ENCODE assay signal across 10 cellular contexts in genomic region chr17:51585514-51586104, GRCh38.
DNase-seq lines count a peak whose midpoint lies in the region; ATAC-seq, FAIRE-seq and TF ChIP-seq lines count a peak whose summit lies in the region.
"Had no signal": no experiment of that assay in that cellular context is flagged by ENCODE, and none has a peak within 500 bp of the region (broad histone marks: within the 10 kb centered on the region; RNA-seq: fewer than 3 reads in every experiment).

No MANE protein-coding gene starts in this region.

- BruUV-seq in HepG2 (replicated peaks; lab: Mats Ljungman, UMichigan), result no TSS peak

- peak; percentile 57 for TF ChIP-seq RAD21 in HepG2 (CRISPR knock-in tag; IDR thresholded peaks at IDR 0.05)

- no peaks in the 10 kb centered on the region for H3K79me2 ChIP-seq in HepG2 (ENCODE audit: insufficient read depth, low read length)

- TF ChIP-seq POLR2A in HepG2 (IDR thresholded peaks at IDR 0.05; ENCODE audit: insufficient read depth in 1 of 2, low read depth in 2 of 2, low read length in 2 of 2), result no peak

- FAIRE-seq in HepG2 (lab: Jason Lieb, UNC), result peak; percentile 40

- H3K9me3 ChIP-seq in HepG2 (ENCODE audit: low read length), result 0 out of 2 replicates have a peak, but pooled peaks cover 4% of the 10 kb centered on the region
- H3K9me3 ChIP-seq in aorta (ENCODE audit: control insufficient read depth, low read length), result peaks cover 3% of the 10 kb centered on the region

- H3K9me3 Mint-ChIP-seq in natural killer cell treated with Interleukin-12 subunit alpha and Interleukin-12 subunit beta and Interleukin-15 and Interleukin-18, amount 100 ng/mL, for 72 hours, result peaks cover 12% of the 10 kb centered on the region

- TF ChIP-seq CTCF in VCaP (conservative IDR thresholded peaks at IDR 0.05) (peak; percentile 98), HepG2 (CRISPR knock-in tag; IDR thresholded peaks at IDR 0.05) (peak; percentile 80)

- DNase-seq in DMS53 (lab: John Stamatoyannopoulos, UW) (peak; percentile 71), HepG2 (ENCODE audit: low spot score) (peak; percentile 30), posterior vena cava (ENCODE audit: low spot score) (no peak), aorta (no peak)
- DNase-seq in Jurkat, Clone E6-1 (ENCODE audit: low read depth, low spot score), result peak; percentile 28
- DNase-seq in natural killer cell treated with Interleukin-12 subunit alpha and Interleukin-12 subunit beta and Interleukin-15 and Interleukin-18, amount 100 ng/mL, for 72 hours (ENCODE audit: low spot score), result no peak
- DNase-seq: stimulated activated CD8-positive, alpha-beta memory T cell treated with anti-CD3 and anti-CD28 coated beads, Interleukin-4, amount 100 ng/mL, for 48 hours had no signal

- CTCF ChIA-PET in HepG2 (lab: Yijun Ruan, JAX; ENCODE audit: low intra/inter-chr PET ratio, low total read pairs), result interaction anchor here (0.6 to 2.5 kb wide), 3 partner anchors 44 to 149 kb away, joined by 3 to 10 read pairs (median 9); no protein-coding TSS in a partner anchor

- H3K4me3 Mint-ChIP-seq in natural killer cell treated with Interleukin-12 subunit alpha and Interleukin-12 subunit beta and Interleukin-15 and Interleukin-18, amount 100 ng/mL, for 72 hours, result no peak overlapping the region
- H3K4me3 Mint-ChIP-seq: activated T-helper 17 cell treated with anti-CD3 and anti-CD28 coated beads, Interleukin-2, amount 50 U/mL, for 72 hours had no signal

- peaks cover 10% of the 10 kb centered on the region for H3K36me3 Mint-ChIP-seq in natural killer cell treated with Interleukin-12 subunit alpha and Interleukin-12 subunit beta and Interleukin-15 and Interleukin-18, amount 100 ng/mL, for 72 hours

- no peak overlapping the region for H2AFZ ChIP-seq in HepG2 (ENCODE audit: low read length)

- POLR2A ChIA-PET in HepG2 (lab: Yijun Ruan, JAX), result no interaction called here

- H3K27ac ChIP-seq in VCaP, result no peak overlapping the region
- H3K27ac ChIP-seq in HepG2 (ENCODE audit: extremely low read length, insufficient read depth, low read length), result no peak overlapping the region
- no peak overlapping the region for H3K27ac ChIP-seq in aorta (ENCODE audit: low read depth in 1 of 2, low read length in 2 of 2)

- H3K27ac Mint-ChIP-seq in natural killer cell treated with Interleukin-12 subunit alpha and Interleukin-12 subunit beta and Interleukin-15 and Interleukin-18, amount 100 ng/mL, for 72 hours, result no peak overlapping the region
- H3K27ac Mint-ChIP-seq: activated T-helper 17 cell treated with anti-CD3 and anti-CD28 coated beads, Interleukin-2, amount 50 U/mL, for 72 hours had no signal

- ATAC-seq in HepG2 (peak; percentile 90), HG02642 (IDR thresholded peaks at IDR 0.05; ENCODE audit: poor library complexity, unreplicated experiment) (no peak), aorta (ENCODE audit: low FRiP score) (no peak)
- ATAC-seq in natural killer cell treated with Interleukin-12 subunit alpha and Interleukin-12 subunit beta and Interleukin-15 and Interleukin-18, amount 100 ng/mL, for 72 hours, result no peak
- ATAC-seq: activated T-helper 17 cell treated with anti-CD3 and anti-CD28 coated beads, Interleukin-2, amount 50 U/mL, for 72 hours had no signal

- no peak overlapping the region for H3K4me3 ChIP-seq in Jurkat, Clone E6-1 (ENCODE audit: low read length)
- H3K4me3 ChIP-seq in HepG2 (replicated peaks in 1 of 3; ENCODE audit: insufficient read depth in 1 of 3, low read depth in 2 of 3, low read length in 3 of 3), result no peak overlapping the region
- no peak overlapping the region for H3K4me3 ChIP-seq in aorta (ENCODE audit: low read length in 2 of 2)

- no peak overlapping the region for H3K4me2 ChIP-seq in HepG2 (ENCODE audit: low read depth, low read length)

- H3K27me3 Mint-ChIP-seq in natural killer cell treated with Interleukin-12 subunit alpha and Interleukin-12 subunit beta and Interleukin-15 and Interleukin-18, amount 100 ng/mL, for 72 hours, result peaks cover 6 to 13% of the 10 kb centered on the region in 2 donors

- H4K20me1 ChIP-seq in HepG2 (ENCODE audit: insufficient read depth, low read length), result no peaks in the 10 kb centered on the region

- intact Hi-C loops in HepG2 (cut with micrococcal nuclease; ENCODE audit: unreplicated experiment) (loop anchor here (1.0 to 2.0 kb wide), 3 partner anchors 55 to 521 kb away; no protein-coding TSS in a partner anchor), posterior vena cava (cut with DNase I) (no loop called here), aorta (cut with DNase I) (no loop called here)

- H3K27me3 ChIP-seq in HepG2 (ENCODE audit: control insufficient read depth in 1 of 2, insufficient read depth in 2 of 2, low read length in 2 of 2) (no peaks in the 10 kb centered on the region), aorta (ENCODE audit: control insufficient read depth in 1 of 2, insufficient read depth in 2 of 2, low read length in 1 of 2) (no peaks in the 10 kb centered on the region)

- in situ Hi-C loops in HepG2 (cut with HindIII; ENCODE audit: extremely low pct_ligation_motif_present, low pct_unique_long_range_greater_than_20kb), result no loop called here

- TF ChIP-seq EP300 in HepG2 (IDR thresholded peaks at IDR 0.05; ENCODE audit: low read depth in 2 of 2, low read length in 2 of 2), result no peak
- TF ChIP-seq EP300 in HepG2 (CRISPR knock-in tag; IDR thresholded peaks at IDR 0.05; ENCODE audit: borderline replicate concordance), result no peak

- no peaks in the 10 kb centered on the region for H3K4me1 Mint-ChIP-seq in natural killer cell treated with Interleukin-12 subunit alpha and Interleukin-12 subunit beta and Interleukin-15 and Interleukin-18, amount 100 ng/mL, for 72 hours (ENCODE audit: low read depth in 2 of 2)
- H3K4me1 Mint-ChIP-seq: activated T-helper 17 cell treated with anti-CD3 and anti-CD28 coated beads, Interleukin-2, amount 50 U/mL, for 72 hours had no signal

- no peak overlapping the region for H3K9ac ChIP-seq in HepG2 (ENCODE audit: insufficient read depth, low read depth, low read length)

- WGBS in HepG2 (ENCODE audit: low lambda C conversion rate), result under 1% methylated on average over 4 of the region's 4 CpGs
- WGBS in aorta, 2 donors, result 23 to 25% methylated on average over 4 of the region's 4 CpGs

- H3K4me1 ChIP-seq in HepG2 (ENCODE audit: insufficient read depth, low read length) (no peaks in the 10 kb centered on the region), aorta (ENCODE audit: control insufficient read depth in 1 of 2, insufficient read depth in 2 of 2, low read length in 2 of 2) (no peaks in the 10 kb centered on the region)

- H3K36me3 ChIP-seq in HepG2 (replicated peaks in 1 of 2; ENCODE audit: control insufficient read depth in 1 of 2, insufficient read depth in 2 of 2, low read length in 2 of 2), result no peaks in the 10 kb centered on the region
- H3K36me3 ChIP-seq in aorta (ENCODE audit: control insufficient read depth in 1 of 2, insufficient read depth in 2 of 2, low read length in 1 of 2), result no peaks in the 10 kb centered on the region

TF ChIP-seq in HepG2, 621 proteins besides CTCF, POLR2A, EP300 and RAD21:
- peak; percentile 76 for TF ChIP-seq STAG1 (CRISPR knock-in tag; IDR thresholded peaks at IDR 0.05)
- TF ChIP-seq TEAD3 (CRISPR knock-in tag; optimal IDR thresholded peaks at IDR 0.05; ENCODE audit: borderline replicate concordance), result peak; percentile 87
- no peak for TF ChIP-seq CBX2 (IDR thresholded peaks at IDR 0.05; ENCODE audit: low read depth, low read length)
- no peak for TF ChIP-seq CBX2 (CRISPR knock-in tag; IDR thresholded peaks at IDR 0.05; ENCODE audit: low read depth)
- TF ChIP-seq SMC3 (IDR thresholded peaks at IDR 0.05; ENCODE audit: low read length), result peak; percentile 57; the same call in 1 of the 2 replicates

Comparison
In these comparisons a context has a peak if more than half of its experiments do, and no peak if none do; other contexts are left out.
1. DNase-seq: peak in DMS53 (single experiment), Jurkat, Clone E6-1 (single experiment) and HepG2 (single experiment); none in natural killer cell treated with Interleukin-12 subunit alpha and Interleukin-12 subunit beta and Interleukin-15 and Interleukin-18, amount 100 ng/mL, for 72 hours (single experiment), posterior vena cava (single experiment) and aorta (0 of 2).